5 cellular contexts compared by ENCODE assay signal in genomic region chr14:99058542-99058941, GRCh38.
"Had no signal": no experiment of that assay in that cellular context is flagged by ENCODE, and none has a peak within 500 bp of the region (broad histone marks: within the 10 kb centered on the region; RNA-seq: fewer than 3 reads in every experiment).

No MANE protein-coding gene starts in this region.

- H3K27ac ChIP-seq: HL-60 had no signal

- DNase-seq: IMR-90, KBM-7 had no signal

- H3K4me3 ChIP-seq: K562 had no signal

- ATAC-seq: HepG2, K562 had no signal
